In the genomic region with DNA sequence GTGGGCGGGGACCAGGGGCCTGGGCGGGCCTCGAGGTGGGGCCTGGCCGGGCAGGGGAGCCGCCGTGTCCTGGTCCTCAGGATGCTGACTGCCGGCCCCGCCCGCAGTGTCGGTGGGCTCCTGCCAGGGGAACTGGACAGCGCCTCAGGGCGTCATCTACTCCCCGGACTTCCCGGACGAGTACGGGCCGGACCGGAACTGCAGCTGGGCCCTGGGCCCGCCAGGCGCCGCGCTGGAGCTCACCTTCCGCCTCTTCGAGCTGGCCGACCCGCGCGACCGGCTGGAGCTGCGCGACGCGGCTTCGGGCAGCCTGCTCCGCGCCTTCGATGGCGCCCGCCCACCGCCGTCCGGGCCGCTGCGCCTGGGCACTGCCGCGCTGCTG, we compare ENCODE assay signal across 20 cellular contexts. TPM values are rescaled to one million over a fixed set of nuclear protein-coding genes. Genes with fewer than 3 reads are reported as not detected.
A peak's percentile ranks its signal among the peaks of the same experiment; 100 is the strongest.
DNase-seq lines count a peak whose midpoint lies in the region; ATAC-seq and TF ChIP-seq lines count a peak whose summit lies in the region.
"Had no signal": no experiment of that assay in that cellular context is flagged by ENCODE, and none has a peak within 500 bp of the region (broad histone marks: within the 10 kb centered on the region; RNA-seq: fewer than 3 reads in every experiment).

No MANE protein-coding gene starts in this region.

- no peaks in the 10 kb centered on the region for H3K9me2 ChIP-seq in GM23248 (ENCODE audit: insufficient read depth)

- H3K27me3 ChIP-seq in GM23248 (replicated peaks; ENCODE audit: insufficient read depth) (peaks cover 54% of the 10 kb centered on the region), colonic mucosa (peaks cover 60% of the 10 kb centered on the region), neutrophil (peaks cover 72% of the 10 kb centered on the region)
- H3K27me3 ChIP-seq: testis had no signal

- no peaks in the 10 kb centered on the region for H3K36me3 Mint-ChIP-seq in natural killer cell
- H3K36me3 Mint-ChIP-seq: immature natural killer cell had no signal

- H3F3A ChIP-seq in GM23248 (ENCODE audit: insufficient read depth), result no peaks in the 10 kb centered on the region

- no peaks in the 10 kb centered on the region for H3K79me2 ChIP-seq in GM23248 (ENCODE audit: insufficient read depth)

- in situ Hi-C loops in GM23248 (cut with MboI), result no loop called here

- peak overlapping the region; percentile 92 for H3K27ac ChIP-seq in C4-2B
- H3K27ac ChIP-seq in GM23248, result no peak overlapping the region
- H3K27ac ChIP-seq in colonic mucosa, result no peak overlapping the region
- H3K27ac ChIP-seq in neutrophil, result peak overlapping the region; percentile 42
- H3K27ac ChIP-seq: brain microvascular endothelial cell, testis had no signal

- no peak overlapping the region for H3K27ac Mint-ChIP-seq in natural killer cell
- H3K27ac Mint-ChIP-seq: CD4-positive, alpha-beta T cell; immature natural killer cell had no signal

- no peaks in the 10 kb centered on the region for H4K20me1 ChIP-seq in GM23248 (ENCODE audit: insufficient read depth)

- no peak overlapping the region for H2AFZ ChIP-seq in GM23248

- peak; percentile 56 for TF ChIP-seq CTCF in C4-2B (conservative IDR thresholded peaks at IDR 0.05)
- TF ChIP-seq CTCF in colonic mucosa (IDR thresholded peaks at IDR 0.05), result no peak
- peak; percentile 56 for TF ChIP-seq CTCF in neutrophil (IDR thresholded peaks at IDR 0.05)
- no peak for TF ChIP-seq CTCF in natural killer cell (IDR thresholded peaks at IDR 0.05)

- no peak overlapping the region for H3K4me2 ChIP-seq in GM23248 (ENCODE audit: unreplicated experiment)

- H3K9ac ChIP-seq in GM23248 (no peak overlapping the region), colonic mucosa (ENCODE audit: low read depth in 2 of 2, low read length in 2 of 2) (peak overlapping the region in 1 of 2 donors; percentile 8)

- 4 to 7% methylated on average over 36 to 44 of the region's 46 CpGs for WGBS in GM23248 (ENCODE audit: low coverage in 1 of 2, low lambda C conversion rate in 2 of 2, missing lambda C conversion rate in 2 of 2), 2 experiments

- no peak overlapping the region for H3K4me3 Mint-ChIP-seq in natural killer cell
- H3K4me3 Mint-ChIP-seq: CD4-positive, alpha-beta T cell had no signal

- ATAC-seq in SK-N-SH treated with all-trans-retinoic acid at 6 μM for 48 hours, result no peak
- ATAC-seq in natural killer cell, result no peak
- ATAC-seq: HepG2 had no signal

- H3K9me3 Mint-ChIP-seq in natural killer cell, result no peaks in the 10 kb centered on the region
- H3K9me3 Mint-ChIP-seq: CD4-positive, alpha-beta T cell; immature natural killer cell had no signal

- no peaks in the 10 kb centered on the region for H3K36me3 ChIP-seq in GM23248 (ENCODE audit: low read depth)
- H3K36me3 ChIP-seq in colonic mucosa, result no peaks in the 10 kb centered on the region
- H3K36me3 ChIP-seq in neutrophil, result no peaks in the 10 kb centered on the region
- H3K36me3 ChIP-seq: brain microvascular endothelial cell had no signal

- H3K27me3 Mint-ChIP-seq in natural killer cell (ENCODE audit: low read depth in 2 of 2), result peaks cover 10 to 14% of the 10 kb centered on the region in 2 donors

- H3K9me3 ChIP-seq in GM23248 (ENCODE audit: low read depth) (no peaks in the 10 kb centered on the region), colonic mucosa (no peaks in the 10 kb centered on the region), neutrophil (no peaks in the 10 kb centered on the region)
- H3K9me3 ChIP-seq: testis had no signal

- H3K4me1 ChIP-seq in GM23248 (ENCODE audit: insufficient read depth) (no peaks in the 10 kb centered on the region), colonic mucosa (peaks cover 37% of the 10 kb centered on the region), neutrophil (ENCODE audit: control insufficient read depth in 1 of 2, insufficient read depth in 1 of 2, low read depth in 1 of 2, low read length in 1 of 2) (peaks cover 66 to 78% of the 10 kb centered on the region in 2 experiments)

- intact Hi-C loops in colonic mucosa (cut with DNase I) (no loop called here), natural killer cell (cut with micrococcal nuclease) (no loop called here)

- DNase-seq in GM23248, result peak; percentile 55
- peak; percentile 54 for DNase-seq in colonic mucosa
- DNase-seq in iPS-NIHi7 (ENCODE audit: extremely low spot score), result no peak
- no peak for DNase-seq in GM19238 (ENCODE audit: insufficient read length, low spot score)
- DNase-seq in natural killer cell, result no peak
- DNase-seq: brain microvascular endothelial cell; CD4-positive, alpha-beta T cell; effector CD8-positive, alpha-beta T cell; EL; immature natural killer cell; NCI-H1092; NCI-H2171; testis had no signal

- no peak overlapping the region for H3K4me3 ChIP-seq in GM23248
- H3K4me3 ChIP-seq in colonic mucosa, result peak overlapping the region; percentile 22
- peak overlapping the region; percentile 12 to 59 for H3K4me3 ChIP-seq in neutrophil (ENCODE audit: low read depth in 1 of 2, low read length in 1 of 2)

- H3K4me1 Mint-ChIP-seq in natural killer cell, result peaks cover 10 to 37% of the 10 kb centered on the region in 2 donors

TF ChIP-seq in SK-N-SH treated with all-trans-retinoic acid at 6 μM for 48 hours, 23 proteins besides CTCF, POLR2A, EP300 and RAD21:
- TF ChIP-seq GLIS3 (CRISPR knock-in tag; IDR thresholded peaks at IDR 0.05) (no peak), ZNF565 (CRISPR knock-in tag; conservative IDR thresholded peaks at IDR 0.05; ENCODE audit: low read depth) (no peak), OSR1 (CRISPR knock-in tag; IDR thresholded peaks at IDR 0.05) (no peak), ESRRG (CRISPR knock-in tag; IDR thresholded peaks at IDR 0.05) (no peak), ARNTL (CRISPR knock-in tag; IDR thresholded peaks at IDR 0.05; ENCODE audit: borderline replicate concordance, low read depth) (no peak), RARB (CRISPR knock-in tag; IDR thresholded peaks at IDR 0.05) (no peak)
- TF ChIP-seq, protein P1, sequence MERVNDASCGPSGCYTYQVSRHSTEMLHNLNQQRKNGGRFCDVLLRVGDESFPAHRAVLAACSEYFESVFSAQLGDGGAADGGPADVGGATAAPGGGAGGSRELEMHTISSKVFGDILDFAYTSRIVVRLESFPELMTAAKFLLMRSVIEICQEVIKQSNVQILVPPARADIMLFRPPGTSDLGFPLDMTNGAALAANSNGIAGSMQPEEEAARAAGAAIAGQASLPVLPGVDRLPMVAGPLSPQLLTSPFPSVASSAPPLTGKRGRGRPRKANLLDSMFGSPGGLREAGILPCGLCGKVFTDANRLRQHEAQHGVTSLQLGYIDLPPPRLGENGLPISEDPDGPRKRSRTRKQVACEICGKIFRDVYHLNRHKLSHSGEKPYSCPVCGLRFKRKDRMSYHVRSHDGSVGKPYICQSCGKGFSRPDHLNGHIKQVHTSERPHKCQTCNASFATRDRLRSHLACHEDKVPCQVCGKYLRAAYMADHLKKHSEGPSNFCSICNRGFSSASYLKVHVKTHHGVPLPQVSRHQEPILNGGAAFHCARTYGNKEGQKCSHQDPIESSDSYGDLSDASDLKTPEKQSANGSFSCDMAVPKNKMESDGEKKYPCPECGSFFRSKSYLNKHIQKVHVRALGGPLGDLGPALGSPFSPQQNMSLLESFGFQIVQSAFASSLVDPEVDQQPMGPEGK (CRISPR knock-in tag; IDR thresholded peaks at IDR 0.05; ENCODE audit: borderline replicate concordance), result no peak

RNA-seq across cellular contexts. Expression of gene PAQR4, which starts 2.4 kb away (rescaled TPM):
- 7.7 and 11.3 TPM in 2 replicates for total RNA-seq in GM23248 (2014; rRNA removed; shearing (Covaris generic))
- polyA plus RNA-seq in GM23248 (2016; fragmentation: Nextera tagmentation; extraction: Ambion mirVana), result 5.1 and 5.6 TPM in 2 replicates
- total RNA-seq in colonic mucosa (10 to 100 TPM; 14.0 to 42.3 TPM), natural killer cell (1 to 10 TPM; 2.9 to 4.4 (median 3.5) TPM)

RNA-seq across cellular contexts. Expression of gene KREMEN2, which starts 2.7 kb away (rescaled TPM):
- not detected in 2 replicates for total RNA-seq in GM23248 (2014; rRNA removed; shearing (Covaris generic))
- not detected in 2 replicates for polyA plus RNA-seq in GM23248 (2016; fragmentation: Nextera tagmentation; extraction: Ambion mirVana)
- total RNA-seq in colonic mucosa (1 to 10 TPM; 1.4 to 1.5 TPM), natural killer cell (under 1 TPM in 1 of 3 donors, not detected in 2; 0.16 TPM)
- total RNA-seq: CD4-positive, alpha-beta T cell; posterior vena cava had no signal
- polyA plus RNA-seq: immature natural killer cell had no signal

RNA-seq across cellular contexts. Expression of gene PKMYT1, which starts 13.5 kb away (rescaled TPM):
- 11.0 and 15.6 TPM in 2 replicates for total RNA-seq in GM23248 (2014; rRNA removed; shearing (Covaris generic))
- polyA plus RNA-seq in GM23248 (2016; fragmentation: Nextera tagmentation; extraction: Ambion mirVana), result 21.1 TPM in 2 replicates
- total RNA-seq in colonic mucosa (10 to 100 TPM in 1 of 2 donors, 1 to 10 TPM in 1; 9.5 to 76.6 TPM), natural killer cell (1 to 10 TPM; 2.6 to 5.9 (median 3.5) TPM)

RNA-seq across cellular contexts. Expression of gene CLDN9, which starts 45.9 kb away (rescaled TPM):
- total RNA-seq in GM23248 (2014; rRNA removed; shearing (Covaris generic)), result not detected in 2 replicates
- 0.09 TPM in 1 of 2 replicates, not detected in the other for polyA plus RNA-seq in GM23248 (2016; fragmentation: Nextera tagmentation; extraction: Ambion mirVana)
- under 1 TPM; 0.35 to 0.67 TPM for total RNA-seq in colonic mucosa
- under 1 TPM in 2 of 3 donors, not detected in 1; 0.34 to 0.35 TPM for total RNA-seq in natural killer cell
- total RNA-seq: CD4-positive, alpha-beta T cell; fibroblast of villous mesenchyme; posterior vena cava; SK-MEL-5 had no signal
- polyA plus RNA-seq: immature natural killer cell had no signal

RNA-seq across cellular contexts. Expression of gene CLDN6, which starts 51.2 kb away (rescaled TPM):
- total RNA-seq in GM23248 (2014; rRNA removed; shearing (Covaris generic)), result not detected in 2 replicates
- 0.32 and 0.33 TPM in 2 replicates for polyA plus RNA-seq in GM23248 (2016; fragmentation: Nextera tagmentation; extraction: Ambion mirVana)
- 1 to 10 TPM in 1 of 2 donors, not detected in 1; 1.2 TPM for total RNA-seq in colonic mucosa
- total RNA-seq in natural killer cell, result not detected
- total RNA-seq: CD4-positive, alpha-beta T cell; fibroblast of villous mesenchyme; posterior vena cava; SK-MEL-5 had no signal
- polyA plus RNA-seq: immature natural killer cell had no signal

Comparison
In these comparisons a context has a peak if more than half of its experiments do, and no peak if none do; other contexts are left out.
1. H3K27ac ChIP-seq: peak in C4-2B (single experiment) and neutrophil (single experiment); none in GM23248 (single experiment) and colonic mucosa (single experiment).
2. CTCF ChIP-seq: peak in C4-2B (single experiment) and neutrophil (single experiment); none in colonic mucosa (single experiment) and natural killer cell (single experiment).
3. DNase-seq: peak in GM23248 (single experiment) and colonic mucosa (single experiment); none in iPS-NIHi7 (single experiment), GM19238 (single experiment) and natural killer cell (single experiment).